ENCODE assay signal across 18 cellular contexts in the genomic region with DNA sequence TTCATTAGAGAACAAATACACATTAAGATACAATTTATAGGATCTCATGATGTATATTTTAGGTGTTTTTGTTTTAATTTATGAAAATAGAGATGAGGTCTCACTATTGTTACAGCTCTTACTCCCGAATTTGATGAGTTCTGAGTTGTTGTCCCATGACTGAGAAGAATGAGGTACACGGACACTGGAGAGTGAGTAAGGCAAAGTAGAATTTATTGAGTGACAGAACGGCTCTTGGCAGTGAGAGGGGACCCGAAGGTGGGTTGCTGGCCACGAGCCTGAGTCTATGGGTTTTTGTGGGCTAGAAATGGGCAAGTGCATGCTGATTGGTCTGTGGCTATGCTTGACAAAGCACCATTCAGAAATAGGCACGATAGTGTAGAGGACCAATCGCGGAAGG. TPM values are rescaled to one million over a fixed set of nuclear protein-coding genes. Genes with fewer than 3 reads are reported as not detected.
DNase-seq lines count a peak whose midpoint lies in the region; ATAC-seq, FAIRE-seq and TF ChIP-seq lines count a peak whose summit lies in the region.
"Had no signal": no experiment of that assay in that cellular context is flagged by ENCODE, and none has a peak within 500 bp of the region (broad histone marks: within the 10 kb centered on the region; RNA-seq: fewer than 3 reads in every experiment).

No MANE protein-coding gene starts in this region.

- in situ Hi-C loops in K562 (cut with MboI) (loop anchor here (25.0 kb wide), 2 partner anchors 619 to 794 kb away; a partner anchor contains a TSS), HAP-1 (cut with MboI; ENCODE audit: low sequenced_read_pairs) (loop anchor here (25.0 kb wide), 2 partner anchors 419 to 794 kb away; a partner anchor contains a TSS)

- no peaks in the 10 kb centered on the region for H3K36me3 ChIP-seq in GM23338 (ENCODE audit: insufficient read depth)
- H3K36me3 ChIP-seq in HCT116 (ENCODE audit: control insufficient read depth in 1 of 2, insufficient read depth in 2 of 2, low read length in 2 of 2), result 0 out of 4 replicates have a peak, but pooled peaks cover 0 to under 1% of the 10 kb centered on the region in 2 experiments
- no peaks in the 10 kb centered on the region for H3K36me3 ChIP-seq in K562 (ENCODE audit: control insufficient read depth, insufficient read depth, low read length)
- no peaks in the 10 kb centered on the region for H3K36me3 ChIP-seq in neural progenitor cell
- no peaks in the 10 kb centered on the region for H3K36me3 ChIP-seq in breast epithelium
- H3K36me3 ChIP-seq in HAP-1 (replicated peaks), result no peaks in the 10 kb centered on the region
- H3K36me3 ChIP-seq: BE2C had no signal

- H3K27me3 Mint-ChIP-seq in GM23338 (ENCODE audit: insufficient read depth, low read depth, poor library complexity), result peaks cover 8% of the 10 kb centered on the region
- peaks cover 10% of the 10 kb centered on the region for H3K27me3 Mint-ChIP-seq in neural progenitor cell (ENCODE audit: insufficient read depth, low read depth)
- H3K27me3 Mint-ChIP-seq: CD4-positive, alpha-beta memory T cell had no signal

- no peak for TF ChIP-seq POLR2A in HCT116 (IDR thresholded peaks at IDR 0.05; ENCODE audit: borderline replicate concordance, extremely low read depth, insufficient read depth, insufficient read length)
- TF ChIP-seq POLR2A in K562 (conservative IDR thresholded peaks at IDR 0.05), result no peak
- no peak for TF ChIP-seq POLR2A in breast epithelium (IDR thresholded peaks at IDR 0.05)

- no peaks in the 10 kb centered on the region; the same call in 1 of the 2 replicates for H4K20me1 ChIP-seq in GM23338 (replicated peaks; ENCODE audit: insufficient read depth)
- H4K20me1 ChIP-seq in HCT116 (ENCODE audit: insufficient read depth), result peaks cover 2% of the 10 kb centered on the region; the same call in 1 of the 2 replicates
- H4K20me1 ChIP-seq in K562 (replicated peaks; ENCODE audit: control insufficient read depth, insufficient read depth, low read length), result no peaks in the 10 kb centered on the region
- peaks cover 12% of the 10 kb centered on the region for H4K20me1 ChIP-seq in neural progenitor cell (ENCODE audit: low read depth)

- H3K27ac ChIP-seq in GM23338 (ENCODE audit: low read depth) (no peak overlapping the region), HCT116 (ENCODE audit: low read depth, low read length) (no peak overlapping the region), K562 (ENCODE audit: extremely low read depth, low read depth, low read length) (no peak overlapping the region), neural progenitor cell (no peak overlapping the region), breast epithelium (no peak overlapping the region)
- H3K27ac ChIP-seq: A549, C4-2B had no signal

- TF ChIP-seq CTCF in GM23338 (conservative IDR thresholded peaks at IDR 0.05; ENCODE audit: low read depth in 2 of 2) (no peak), HCT116 (IDR thresholded peaks at IDR 0.05 in 2 of 3, conservative IDR thresholded peaks at IDR 0.05 in 1 of 3; ENCODE audit: borderline replicate concordance in 1 of 3, insufficient read depth in 1 of 3, low read depth in 2 of 3, low read length in 2 of 3) (no peak), K562 (IDR thresholded peaks at IDR 0.05 in 2 of 3, conservative IDR thresholded peaks at IDR 0.05 in 1 of 3; ENCODE audit: insufficient read depth in 2 of 3, low read depth in 1 of 3, low read length in 3 of 3) (no peak), neural progenitor cell (IDR thresholded peaks at IDR 0.05) (no peak), breast epithelium (IDR thresholded peaks at IDR 0.05) (no peak)

- no peaks in the 10 kb centered on the region for H3K4me1 ChIP-seq in GM23338 (ENCODE audit: insufficient read depth)
- peaks cover 4 to 10% of the 10 kb centered on the region in 2 experiments; a peak in 3 of 4 replicates for H3K4me1 ChIP-seq in HCT116 (ENCODE audit: control insufficient read depth in 1 of 2, insufficient read depth in 2 of 2, low read length in 2 of 2)
- H3K4me1 ChIP-seq in K562 (replicated peaks in 1 of 2; ENCODE audit: control insufficient read depth in 2 of 2, insufficient read depth in 2 of 2, low read length in 2 of 2), result peaks cover 7 to 10% of the 10 kb centered on the region in 2 experiments; a peak in 4 of 5 replicates
- peaks cover 7% of the 10 kb centered on the region for H3K4me1 ChIP-seq in neural progenitor cell
- no peaks in the 10 kb centered on the region for H3K4me1 ChIP-seq in breast epithelium
- H3K4me1 ChIP-seq in HAP-1, result peaks cover 4% of the 10 kb centered on the region
- H3K4me1 ChIP-seq: BE2C had no signal

- DNase-seq in GM23338 (ENCODE audit: low spot score) (peak; percentile 43), HCT116 (ENCODE audit: low read depth, low spot score) (no peak), K562 (ENCODE audit: extremely low read depth in 1 of 4, low spot score in 3 of 4) (no peak), neural progenitor cell (ENCODE audit: low spot score) (no peak), breast epithelium (ENCODE audit: low spot score in 2 of 2) (no peak), HAP-1 (ENCODE audit: low spot score in 2 of 2) (no peak), SIG-M5 treated with dmso at 0.1 percent for 504 hours (lab: John Stamatoyannopoulos, UW; ENCODE audit: unreplicated experiment) (no peak)
- DNase-seq: BE2C; CD4-positive, alpha-beta memory T cell; H7 had no signal

- POLR2A ChIA-PET in HCT116 (lab: Charles Lee) (no interaction called here), K562 (lab: Yijun Ruan, JAX) (no interaction called here)

- H3F3A ChIP-seq in GM23338 (replicated peaks; ENCODE audit: low read depth), result peaks cover 15% of the 10 kb centered on the region
- peaks cover 34% of the 10 kb centered on the region for H3F3A ChIP-seq in neural progenitor cell (ENCODE audit: low read depth)

- no peaks in the 10 kb centered on the region for H3K9me2 ChIP-seq in GM23338 (ENCODE audit: insufficient read depth)
- H3K9me2 ChIP-seq in HCT116 (ENCODE audit: insufficient read depth), result no peaks in the 10 kb centered on the region

- H3K79me2 ChIP-seq in GM23338 (replicated peaks; ENCODE audit: insufficient read depth) (peaks cover 16% of the 10 kb centered on the region), HCT116 (ENCODE audit: insufficient read depth, low read length) (peaks cover 18% of the 10 kb centered on the region), K562 (ENCODE audit: control insufficient read depth, insufficient read depth, low read length) (peaks cover 18% of the 10 kb centered on the region), neural progenitor cell (ENCODE audit: low read depth) (peaks cover 16% of the 10 kb centered on the region)

- no peaks in the 10 kb centered on the region for H3K9me1 ChIP-seq in K562 (ENCODE audit: control insufficient read depth, insufficient read depth, low read length)

- FAIRE-seq in K562 (lab: Jason Lieb, UNC), result no peak
- FAIRE-seq: A549, GM12878, GM18507, HepG2, HTR-8/SVneo had no signal

- H3K36me3 Mint-ChIP-seq in GM23338 (ENCODE audit: low read depth) (peaks cover 14% of the 10 kb centered on the region), neural progenitor cell (peaks cover 3% of the 10 kb centered on the region)

- ATAC-seq in GM23338, result no peak
- no peak for ATAC-seq in HCT116
- ATAC-seq in K562, result no peak
- ATAC-seq: A549, GM12878, HepG2 had no signal

- H2AFZ ChIP-seq in GM23338 (no peak overlapping the region), HCT116 (ENCODE audit: low read depth, low read length, poor library complexity, severe bottlenecking) (no peak overlapping the region), K562 (ENCODE audit: low read depth, low read length) (no peak overlapping the region), neural progenitor cell (replicated peaks) (peak overlapping the region; percentile 86)

- intact Hi-C loops in HCT116 (cut with micrococcal nuclease) (loop anchor here (10.0 kb wide), 1 partner anchor 192 kb away; a partner anchor contains a TSS), K562 (cut with micrococcal nuclease) (no loop called here), breast epithelium (cut with DNase I; ENCODE audit: low total_unique reads) (no loop called here)

- no peak overlapping the region for H3K4me2 ChIP-seq in GM23338
- no peak overlapping the region for H3K4me2 ChIP-seq in HCT116 (ENCODE audit: low read length)
- no peak overlapping the region for H3K4me2 ChIP-seq in K562 (ENCODE audit: insufficient read depth, low read length)
- H3K4me2 ChIP-seq in neural progenitor cell, result no peak overlapping the region
- H3K4me2 ChIP-seq: A549 had no signal

- H3K9me3 ChIP-seq in HCT116 (ENCODE audit: control insufficient read depth in 1 of 2, insufficient read depth in 1 of 2, low read depth in 1 of 2, low read length in 2 of 2) (peaks cover 0 to 6% of the 10 kb centered on the region in 2 experiments; a peak in 1 of 4 replicates), K562 (replicated peaks; ENCODE audit: control insufficient read depth, insufficient read depth, low read depth, low read length) (peaks cover 10% of the 10 kb centered on the region), neural progenitor cell (ENCODE audit: low read depth) (no peaks in the 10 kb centered on the region), breast epithelium (peaks cover 5 to 11% of the 10 kb centered on the region in 2 donors), HAP-1 (peaks cover 11% of the 10 kb centered on the region)
- H3K9me3 ChIP-seq: BE2C had no signal

- H3K9me3 Mint-ChIP-seq in GM23338 (peaks cover 34% of the 10 kb centered on the region), neural progenitor cell (peaks cover 6% of the 10 kb centered on the region)

- CTCF ChIA-PET in HCT116 (lab: Charles Lee) (no interaction called here), K562 (lab: Yijun Ruan, JAX; ENCODE audit: low intra/inter-chr PET ratio) (interaction anchor here (0.6 kb wide), 1 partner anchor 141 kb away, joined by 3 read pairs; no protein-coding TSS in a partner anchor)

- RAD21 ChIA-PET in HCT116 (lab: Charles Lee; ENCODE audit: low non-redundant PET in 1 of 2, low total read pairs in 2 of 2, uncharacterized antibody in 2 of 2, unreplicated experiment in 2 of 2), result no interaction called here

- H3K27ac Mint-ChIP-seq in GM23338, result no peak overlapping the region
- peak overlapping the region; percentile 9 for H3K27ac Mint-ChIP-seq in neural progenitor cell

- no peak overlapping the region for H3K4me3 ChIP-seq in GM23338
- H3K4me3 ChIP-seq in HCT116 (replicated peaks in 1 of 2; ENCODE audit: low read depth in 1 of 2, low read length in 2 of 2), result no peak overlapping the region
- no peak overlapping the region for H3K4me3 ChIP-seq in K562
- H3K4me3 ChIP-seq in neural progenitor cell, result no peak overlapping the region
- H3K4me3 ChIP-seq in breast epithelium, result no peak overlapping the region
- no peak overlapping the region for H3K4me3 ChIP-seq in HAP-1
- H3K4me3 ChIP-seq: A549, GM12878 had no signal

- no peak overlapping the region for H3K9ac ChIP-seq in HCT116 (ENCODE audit: low read length)
- no peak overlapping the region for H3K9ac ChIP-seq in K562 (ENCODE audit: insufficient read depth in 1 of 2, low read depth in 2 of 2, low read length in 2 of 2)
- no peak overlapping the region for H3K9ac ChIP-seq in neural progenitor cell

- TF ChIP-seq EP300 in K562 (IDR thresholded peaks at IDR 0.05; ENCODE audit: low read length), result no peak

- H3K27me3 ChIP-seq in GM23338 (ENCODE audit: insufficient read depth), result no peaks in the 10 kb centered on the region
- H3K27me3 ChIP-seq in HCT116 (ENCODE audit: insufficient read depth, low read length), result no peaks in the 10 kb centered on the region
- no peaks in the 10 kb centered on the region for H3K27me3 ChIP-seq in K562 (ENCODE audit: control insufficient read depth in 2 of 2, insufficient read depth in 2 of 2, low read length in 2 of 2)
- no peaks in the 10 kb centered on the region for H3K27me3 ChIP-seq in neural progenitor cell
- H3K27me3 ChIP-seq in breast epithelium, result no peaks in the 10 kb centered on the region
- H3K27me3 ChIP-seq in HAP-1 (ENCODE audit: low read depth), result no peaks in the 10 kb centered on the region
- H3K27me3 ChIP-seq: BE2C had no signal

- H3K4me1 Mint-ChIP-seq in GM23338, result no peaks in the 10 kb centered on the region; the same call in 2 of the 3 replicates
- H3K4me1 Mint-ChIP-seq in neural progenitor cell, result peaks cover 7% of the 10 kb centered on the region

- no TSS peak for BruUV-seq in HCT116 (replicated peaks; lab: Mats Ljungman, UMichigan)
- no TSS peak for BruUV-seq in K562 (replicated peaks; lab: Mats Ljungman, UMichigan)

- 76% methylated on average over 8 of the region's 8 CpGs for WGBS in K562 (ENCODE audit: insufficient coverage, low coverage, missing lambda C conversion rate)

- no peak for TF ChIP-seq RAD21 in HCT116 (IDR thresholded peaks at IDR 0.05; ENCODE audit: low read depth)
- TF ChIP-seq RAD21 in K562 (CRISPR knock-in tag; conservative IDR thresholded peaks at IDR 0.05 in 1 of 2, IDR thresholded peaks at IDR 0.05 in 1 of 2), result no peak

- H3K4me3 Mint-ChIP-seq in GM23338 (no peak overlapping the region), neural progenitor cell (no peak overlapping the region)
- H3K4me3 Mint-ChIP-seq: CD4-positive, alpha-beta memory T cell had no signal

RNA-seq across cellular contexts. Expression of a gene that starts 3.1 kb away (rescaled TPM):
- 51.0 and 53.0 TPM in 2 replicates for total RNA-seq in GM23338 (2014; rRNA removed; shearing (Covaris generic))
- polyA plus RNA-seq in GM23338 (2016; fragmentation: Nextera tagmentation; extraction: Ambion mirVana), result 29.5 and 33.0 TPM in 2 replicates
- 25.1 TPM for total RNA-seq in HCT116 (2021; ENCODE audit: unreplicated experiment)
- polyA plus RNA-seq in HCT116 (2012), result 8.0 and 8.8 TPM in 2 replicates
- 71.2 and 77.5 TPM in 2 replicates for total RNA-seq in K562 (2011; cell fraction: chromatin; rRNA removed; ENCODE audit: low replicate concordance)
- 28.5 and 36.1 TPM in 2 replicates for total RNA-seq in K562 (2011; cell fraction: nucleolus; rRNA removed)
- 34.3 and 37.7 TPM in 2 replicates for total RNA-seq in K562 (2011; cell fraction: nucleoplasm; rRNA removed)
- 20.1 and 22.6 TPM in 2 replicates for total RNA-seq in K562 (2014; rRNA removed)
- 32.1 and 34.4 TPM in 2 replicates for total RNA-seq in K562 (2014; rRNA removed; fragmentation: Illumina TruSeq; extraction: Trizol)
- total RNA-seq in K562 (2015; rRNA removed; fragmentation: Illumina TruSeq; extraction: Trizol), result 29.7 and 29.8 TPM in 2 replicates
- 29.0 and 31.8 TPM in 2 replicates for total RNA-seq in K562 (2021)
- 9.3 and 10.8 TPM in 2 replicates for polyA plus RNA-seq in K562 (2011; rRNA removed)
- polyA plus RNA-seq in K562 (2011; cell fraction: cytosol; rRNA removed), result 5.0 and 8.8 TPM in 2 replicates
- 11.0 and 11.1 TPM in 2 replicates for polyA plus RNA-seq in K562 (2011; cell fraction: nucleus; rRNA removed)
- polyA plus RNA-seq in K562 (2012), result 13.2 and 15.1 TPM in 2 replicates
- polyA plus RNA-seq in K562 (2014; fragmentation: Illumina TruSeq; extraction: Trizol), result 14.6 and 16.6 TPM in 2 replicates
- 1 to 10 TPM; 6.0 to 8.3 TPM for polyA plus RNA-seq in K562 (2014; fragmentation: Nextera tagmentation; extraction: Ambion mirVana)
- polyA plus RNA-seq in K562 (2014; rRNA removed), result 12.3 and 13.9 TPM in 2 replicates
- 37.7 and 51.3 TPM in 2 replicates for polyA minus RNA-seq in K562 (2011; rRNA and poly(A)+ RNA removed)
- 22.4 and 30.3 TPM in 2 replicates for polyA minus RNA-seq in K562 (2011; cell fraction: cytosol; rRNA and poly(A)+ RNA removed)
- 10.8 and 25.4 TPM in 2 replicates for polyA minus RNA-seq in K562 (2011; cell fraction: nucleus; rRNA and poly(A)+ RNA removed)
- total RNA-seq in neural progenitor cell (ENCODE audit: low replicate concordance), result 23.8 and 25.1 TPM in 2 replicates
- total RNA-seq in breast epithelium, result 10 to 100 TPM; 22.9 to 24.8 (median 24.3) TPM

RNA-seq across cellular contexts. Expression of a gene that starts 8.5 kb away (rescaled TPM):
- not detected in 2 replicates for total RNA-seq in GM23338 (2014; rRNA removed; shearing (Covaris generic))
- polyA plus RNA-seq in GM23338 (2016; fragmentation: Nextera tagmentation; extraction: Ambion mirVana), result not detected in 2 replicates
- total RNA-seq in HCT116 (2021; ENCODE audit: unreplicated experiment), result not detected
- polyA plus RNA-seq in HCT116 (2012), result not detected in 2 replicates
- total RNA-seq in K562 (2011; cell fraction: chromatin; rRNA removed; ENCODE audit: low replicate concordance), result 0.21 TPM in 1 of 2 replicates, not detected in the other
- total RNA-seq in K562 (2011; cell fraction: nucleolus; rRNA removed), result not detected in 2 replicates
- not detected in 2 replicates for total RNA-seq in K562 (2011; cell fraction: nucleoplasm; rRNA removed)
- total RNA-seq in K562 (2014; rRNA removed), result 0.05 TPM in 1 of 2 replicates, not detected in the other
- 0.13 TPM in 1 of 2 replicates, not detected in the other for total RNA-seq in K562 (2014; rRNA removed; fragmentation: Illumina TruSeq; extraction: Trizol)
- not detected in 2 replicates for total RNA-seq in K562 (2015; rRNA removed; fragmentation: Illumina TruSeq; extraction: Trizol)
- total RNA-seq in K562 (2021), result 0.20 TPM in 1 of 2 replicates, not detected in the other
- 0.05 TPM in 1 of 2 replicates, not detected in the other for polyA plus RNA-seq in K562 (2011; rRNA removed)
- polyA plus RNA-seq in K562 (2011; cell fraction: cytosol; rRNA removed), result 0.04 TPM in 1 of 2 replicates, not detected in the other
- polyA plus RNA-seq in K562 (2011; cell fraction: nucleus; rRNA removed), result not detected in 2 replicates
- polyA plus RNA-seq in K562 (2012), result 0.07 and 0.09 TPM in 2 replicates
- 0.08 and 0.10 TPM in 2 replicates for polyA plus RNA-seq in K562 (2014; fragmentation: Illumina TruSeq; extraction: Trizol)
- under 1 TPM; 0.14 to 0.35 TPM for polyA plus RNA-seq in K562 (2014; fragmentation: Nextera tagmentation; extraction: Ambion mirVana)
- polyA plus RNA-seq in K562 (2014; rRNA removed), result 0.05 TPM in 1 of 2 replicates, not detected in the other
- not detected in 2 replicates for polyA minus RNA-seq in K562 (2011; rRNA and poly(A)+ RNA removed)
- not detected in 2 replicates for polyA minus RNA-seq in K562 (2011; cell fraction: cytosol; rRNA and poly(A)+ RNA removed)
- polyA minus RNA-seq in K562 (2011; cell fraction: nucleus; rRNA and poly(A)+ RNA removed), result not detected in 2 replicates
- total RNA-seq in neural progenitor cell (ENCODE audit: low replicate concordance), result not detected in 2 replicates
- total RNA-seq in breast epithelium, result not detected
- total RNA-seq: CD4-positive, alpha-beta memory T cell; Daoy; GM12878; H7; HepG2 had no signal
- polyA plus RNA-seq: A549; AG04450; CD4-positive, alpha-beta memory T cell; HepG2 had no signal
